24 cellular contexts compared by ENCODE assay signal in the genomic region with DNA sequence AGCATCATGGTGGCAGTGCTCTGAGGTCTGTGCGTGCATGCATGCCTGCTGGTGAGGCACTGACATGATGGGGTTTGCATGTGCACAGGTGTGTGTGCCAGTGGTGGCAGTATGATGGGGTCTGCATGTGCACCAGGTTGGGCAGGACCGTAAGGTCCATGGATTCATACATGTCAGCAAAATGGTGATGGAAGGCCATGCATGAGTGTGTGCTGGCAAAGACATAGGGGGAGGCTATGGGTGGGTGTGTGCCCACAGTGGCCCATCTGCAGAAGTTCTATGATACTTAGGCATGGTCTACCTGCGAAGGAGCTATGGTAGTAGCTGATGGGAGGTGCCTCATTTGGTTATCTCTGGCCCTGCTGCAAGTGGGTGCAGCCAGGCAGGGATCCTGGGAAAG.
"Had no signal": no experiment of that assay in that cellular context is flagged by ENCODE, and none has a peak within 500 bp of the region (broad histone marks: within the 10 kb centered on the region; RNA-seq: fewer than 3 reads in every experiment).

No MANE protein-coding gene starts in this region.

- H3K9me3 ChIP-seq: esophagus muscularis mucosa, lower lobe of right lung, psoas muscle, suprapubic skin, tibial artery had no signal

- H3K4me1 ChIP-seq: esophagus muscularis mucosa, left lung, lower lobe of right lung, parathyroid adenoma, psoas muscle, suprapubic skin had no signal

- H3K4me3 ChIP-seq: esophagus muscularis mucosa, heart right ventricle, left lung, lower lobe of right lung, psoas muscle, smooth muscle cell, suprapubic skin, tibial artery had no signal

- ATAC-seq: activated CD4-positive, alpha-beta T cell treated with anti-CD3 and anti-CD28 coated beads for 36 hours; left lung; psoas muscle had no signal

- H3K27ac ChIP-seq: esophagus muscularis mucosa, heart right ventricle, left lung, lower lobe of right lung, parathyroid adenoma, psoas muscle, suprapubic skin, tibial artery had no signal

- H3K9ac ChIP-seq: parathyroid adenoma had no signal

- DNase-seq: activated CD4-positive, alpha-beta T cell treated with anti-CD3 and anti-CD28 coated beads for 36 hours; activated CD4-positive, alpha-beta T cell treated with anti-CD3 and anti-CD28 coated beads, Interleukin-2, amount 50 U/mL, for 4 hours; activated CD4-positive, CD25-positive, alpha-beta regulatory T cell; activated gamma-delta T cell; activated naive CD4-positive, alpha-beta T cell treated with anti-CD3 and anti-CD28 coated beads, Interleukin-2, amount 10 ng/mL, durations not matched to agents 7 days and 5 days; activated naive CD8-positive, alpha-beta T cell treated with anti-CD3 and anti-CD28 coated beads, Interleukin-2, amount 10 ng/mL, durations not matched to agents 7 days and 5 days; activated T-cell treated with anti-CD3 and anti-CD28 coated beads for 4 hours; amniotic stem cell; central memory CD4-positive, alpha-beta T cell; foreskin melanocyte; heart right ventricle; kidney glomerular epithelial cell; left lung; lower lobe of right lung; stimulated activated CD4-positive, alpha-beta T cell treated with anti-CD3 and anti-CD28 coated beads, Interleukin-1b, Interleukin-23, amount 100 ng/mL, for 48 hours; stimulated activated CD4-positive, alpha-beta T cell treated with anti-CD3 and anti-CD28 coated beads, Interleukin-4, amount 100 ng/mL, for 4 hours; stimulated activated CD8-positive, alpha-beta memory T cell treated with anti-CD3 and anti-CD28 coated beads, Interleukin-4, amount 100 ng/mL, for 48 hours; stimulated activated naive CD4-positive, alpha-beta T cell; tibial artery had no signal

- H3K27me3 ChIP-seq: esophagus muscularis mucosa, heart right ventricle, left lung, suprapubic skin, tibial artery had no signal

- H3K79me2 ChIP-seq: parathyroid adenoma had no signal

- H3K36me3 ChIP-seq: esophagus muscularis mucosa, heart right ventricle, left lung, lower lobe of right lung, suprapubic skin, tibial artery had no signal

- H2AFZ ChIP-seq: parathyroid adenoma had no signal
